ENCODE assay signal across 8 cellular contexts in genomic region chr15:70266412-70267089, GRCh38.
DNase-seq lines count a peak whose midpoint lies in the region; ATAC-seq and TF ChIP-seq lines count a peak whose summit lies in the region.

No MANE protein-coding gene starts in this region.

- H3K36me3 Mint-ChIP-seq in Calu3 (ENCODE audit: insufficient read depth, unreplicated experiment) (peaks cover 15% of the 10 kb centered on the region), chondrocyte (ENCODE audit: low read depth) (no peaks in the 10 kb centered on the region)

- DNase-seq in Calu3 (peak; percentile 71), PC-9 (peak; percentile 79 to 87), fibroblast of villous mesenchyme (ENCODE audit: low read depth) (peak; percentile 48), posterior vena cava (ENCODE audit: low spot score) (peak; percentile 96), PC-3 (no peak), chondrocyte (ENCODE audit: low spot score) (no peak)
- no peak for DNase-seq in activated CD4-positive, alpha-beta T cell treated with anti-CD3 and anti-CD28 coated beads for 4 hours

- no peaks in the 10 kb centered on the region for H3K9me2 ChIP-seq in PC-9 (ENCODE audit: insufficient read depth)
- no peaks in the 10 kb centered on the region for H3K9me2 ChIP-seq in PC-3 (replicated peaks; ENCODE audit: low read length)

- H2AFZ ChIP-seq in PC-9 (no peak overlapping the region), PC-3 (ENCODE audit: low read length) (no peak overlapping the region)

- H3K4me1 Mint-ChIP-seq in Calu3 (ENCODE audit: low read depth, unreplicated experiment) = peaks cover 52% of the 10 kb centered on the region
- H3K4me1 Mint-ChIP-seq in chondrocyte (ENCODE audit: low read depth) = peaks cover 40% of the 10 kb centered on the region

- H3K4me3 ChIP-seq in PC-9 = no peak overlapping the region
- no peak overlapping the region for H3K4me3 ChIP-seq in fibroblast of villous mesenchyme (ENCODE audit: low read depth, low read length)
- no peak overlapping the region for H3K4me3 ChIP-seq in PC-3 (ENCODE audit: low read length)

- H3K79me2 ChIP-seq in PC-9 (ENCODE audit: low read depth) = no peaks in the 10 kb centered on the region
- H3K79me2 ChIP-seq in PC-3 (ENCODE audit: low read length) = no peaks in the 10 kb centered on the region

- H3K4me3 Mint-ChIP-seq in Calu3 (ENCODE audit: low read depth, unreplicated experiment) (peak overlapping the region; percentile 10), chondrocyte (ENCODE audit: unreplicated experiment) (no peak overlapping the region)

- POLR2A ChIA-PET in PC-9 (lab: Charles Lee; ENCODE audit: unreplicated experiment) = interaction anchor here (0.6 kb wide), 2 partner anchors 70 to 807 kb away, joined by 3 to 4 read pairs; no protein-coding TSS in a partner anchor
- POLR2A ChIA-PET in PC-3 (lab: Charles Lee; ENCODE audit: unreplicated experiment) = no interaction called here

- H3K36me3 ChIP-seq in PC-9 (ENCODE audit: low read depth) (no peaks in the 10 kb centered on the region), PC-3 (ENCODE audit: low read depth, low read length) (no peaks in the 10 kb centered on the region)

- H3K27me3 ChIP-seq in PC-9 (ENCODE audit: insufficient read depth, low read depth) (no peaks in the 10 kb centered on the region), PC-3 (ENCODE audit: low read length) (no peaks in the 10 kb centered on the region)

- ATAC-seq in PC-3 (no peak), GM21390 (IDR thresholded peaks at IDR 0.05; ENCODE audit: unreplicated experiment) (no peak)

- H4K20me1 ChIP-seq in PC-9 (ENCODE audit: insufficient read depth) (no peaks in the 10 kb centered on the region), PC-3 (ENCODE audit: low read length) (no peaks in the 10 kb centered on the region)

- H3K27ac ChIP-seq in PC-9 = peak overlapping the region; percentile 66; the same call in 1 of the 2 replicates
- no peak overlapping the region for H3K27ac ChIP-seq in PC-3 (ENCODE audit: low read length)

- BruUV-seq in Calu3 (replicated peaks; lab: Mats Ljungman, UMichigan) (no TSS peak), PC-9 (replicated peaks; lab: Mats Ljungman, UMichigan) (no TSS peak), PC-3 (replicated peaks; lab: Mats Ljungman, UMichigan) (no TSS peak)

- H3K4me2 ChIP-seq in PC-9 = peak overlapping the region; percentile 53
- H3K4me2 ChIP-seq in PC-3 (ENCODE audit: low read length) = no peak overlapping the region

- H3K27me3 Mint-ChIP-seq in Calu3 (ENCODE audit: unreplicated experiment) = peaks cover 43% of the 10 kb centered on the region
- H3K27me3 Mint-ChIP-seq in chondrocyte (ENCODE audit: low read depth) = peaks cover 43% of the 10 kb centered on the region

- H3K27ac Mint-ChIP-seq in Calu3 (ENCODE audit: unreplicated experiment) (peak overlapping the region; percentile 46), chondrocyte (ENCODE audit: unreplicated experiment) (no peak overlapping the region)

- H3K9ac ChIP-seq in PC-3 (ENCODE audit: low read length) = no peak overlapping the region

- H3K9me3 ChIP-seq in PC-9 (ENCODE audit: insufficient read depth, low read depth) (no peaks in the 10 kb centered on the region), PC-3 (ENCODE audit: low read length) (no peaks in the 10 kb centered on the region)

- H3K9me3 Mint-ChIP-seq in Calu3 (ENCODE audit: low read depth, unreplicated experiment) (no peaks in the 10 kb centered on the region), chondrocyte (ENCODE audit: low read depth) (no peaks in the 10 kb centered on the region)

- peaks cover 66% of the 10 kb centered on the region for H3K4me1 ChIP-seq in PC-9 (replicated peaks; ENCODE audit: insufficient read depth)
- H3K4me1 ChIP-seq in PC-3 (ENCODE audit: insufficient read depth, low read length) = peaks cover 42% of the 10 kb centered on the region

- peaks cover 45% of the 10 kb centered on the region for H3F3A ChIP-seq in PC-9 (ENCODE audit: insufficient read depth, low read depth)
- H3F3A ChIP-seq in PC-3 (ENCODE audit: low read length, unreplicated experiment) = no peaks in the 10 kb centered on the region

- TF ChIP-seq CTCF in Calu3 (IDR thresholded peaks at IDR 0.05; ENCODE audit: unreplicated experiment) = no peak
- no peak for TF ChIP-seq CTCF in PC-9 (conservative IDR thresholded peaks at IDR 0.05)
- TF ChIP-seq CTCF in fibroblast of villous mesenchyme (IDR thresholded peaks at IDR 0.05; ENCODE audit: insufficient read depth, low read depth, low read length) = no peak
- TF ChIP-seq CTCF in PC-3 (conservative IDR thresholded peaks at IDR 0.05; ENCODE audit: low read depth, low read length) = no peak
- no peak for TF ChIP-seq CTCF in chondrocyte (IDR thresholded peaks at IDR 0.05)

- CTCF ChIA-PET in Calu3 (lab: Charles Lee) (interaction anchor here (0.6 kb wide), 1 partner anchor 269 kb away, joined by 3 read pairs; no protein-coding TSS in a partner anchor), PC-9 (lab: Charles Lee) (no interaction called here), PC-3 (lab: Charles Lee) (no interaction called here)

- intact Hi-C loops in Calu3 (cut with micrococcal nuclease; ENCODE audit: unreplicated experiment) = no loop called here
- intact Hi-C loops in PC-9 (cut with micrococcal nuclease; ENCODE audit: unreplicated experiment) = loop anchor here (1.0 kb wide), 1 partner anchor 70 kb away; no protein-coding TSS in a partner anchor
- intact Hi-C loops in posterior vena cava (cut with DNase I) = loop anchor here in 1 of 2 donors (5.0 kb wide), 1 partner anchor 51 kb away; no protein-coding TSS in a partner anchor
- intact Hi-C loops in PC-3 (cut with micrococcal nuclease) = no loop called here

Comparison
In these comparisons a context has a peak if more than half of its experiments do, and no peak if none do; other contexts are left out.
1. DNase-seq: peak in Calu3 (single experiment), PC-9 (2 of 2), fibroblast of villous mesenchyme (single experiment) and posterior vena cava (single experiment); none in PC-3 (single experiment), chondrocyte (single experiment) and activated CD4-positive, alpha-beta T cell treated with anti-CD3 and anti-CD28 coated beads for 4 hours (0 of 2).